1 cellular context compared by ENCODE assay signal in genomic region chr5:116598871-116599270, GRCh38.
A peak's percentile ranks its signal among the peaks of the same experiment; 100 is the strongest.
TF ChIP-seq lines count a peak whose summit lies in the region.

No MANE protein-coding gene starts in this region.

TF ChIP-seq in SK-N-SH, 30 proteins besides CTCF, POLR2A, EP300 and RAD21 (continued from another document):
- TF ChIP-seq ZBTB33 (IDR thresholded peaks at IDR 0.05; ENCODE audit: borderline replicate concordance, low read depth) (no peak), MXI1 (IDR thresholded peaks at IDR 0.05; ENCODE audit: low read depth, low read length) (0 out of 2 replicates have a peak, but pooled peaks have one; percentile 16)
